ENCODE assay signal across 1 cellular context in the genomic region with DNA sequence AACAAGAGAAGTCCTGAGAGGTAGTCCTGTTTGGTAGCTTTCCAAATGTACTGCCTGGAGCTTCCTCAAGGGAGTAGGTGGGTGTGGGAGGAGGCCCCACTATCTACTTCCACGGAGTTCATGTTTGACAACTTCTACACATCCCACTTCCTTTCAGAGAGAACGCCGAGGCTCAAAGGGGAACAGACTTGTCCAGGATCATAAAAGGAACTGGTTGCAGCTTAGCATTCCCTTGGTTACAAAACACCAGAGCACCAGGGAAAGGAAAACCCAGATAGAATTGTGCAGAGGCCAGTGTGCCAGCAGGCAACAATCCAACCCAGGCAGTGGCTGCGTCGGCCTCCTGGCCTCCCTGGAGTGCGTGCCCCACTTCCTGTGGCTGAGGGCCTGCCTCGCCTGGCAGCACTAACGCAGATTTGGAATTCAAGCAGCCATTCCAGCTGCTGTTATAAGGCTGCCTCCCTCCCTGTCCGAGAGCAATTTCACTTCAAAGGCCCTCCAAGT.
A peak's percentile ranks its signal among the peaks of the same experiment; 100 is the strongest.
TF ChIP-seq lines count a peak whose summit lies in the region.

No MANE protein-coding gene starts in this region.

TF ChIP-seq in K562, 482 proteins besides CTCF, POLR2A, EP300 and RAD21 (continued from another document and continues in another):
- TF ChIP-seq, protein P1, sequence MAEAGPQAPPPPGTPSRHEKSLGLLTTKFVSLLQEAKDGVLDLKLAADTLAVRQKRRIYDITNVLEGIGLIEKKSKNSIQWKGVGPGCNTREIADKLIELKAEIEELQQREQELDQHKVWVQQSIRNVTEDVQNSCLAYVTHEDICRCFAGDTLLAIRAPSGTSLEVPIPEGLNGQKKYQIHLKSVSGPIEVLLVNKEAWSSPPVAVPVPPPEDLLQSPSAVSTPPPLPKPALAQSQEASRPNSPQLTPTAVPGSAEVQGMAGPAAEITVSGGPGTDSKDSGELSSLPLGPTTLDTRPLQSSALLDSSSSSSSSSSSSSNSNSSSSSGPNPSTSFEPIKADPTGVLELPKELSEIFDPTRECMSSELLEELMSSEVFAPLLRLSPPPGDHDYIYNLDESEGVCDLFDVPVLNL (CRISPR knock-in tag; IDR thresholded peaks at IDR 0.05; ENCODE audit: low read depth) = no peak
- TF ChIP-seq MEF2D (tag; conservative IDR thresholded peaks at IDR 0.05; ENCODE audit: low read depth) = no peak
- TF ChIP-seq SAFB2 (IDR thresholded peaks at IDR 0.05; ENCODE audit: borderline replicate concordance, low read depth, low read length, severe bottlenecking) = no peak
- TF ChIP-seq, protein P2, sequence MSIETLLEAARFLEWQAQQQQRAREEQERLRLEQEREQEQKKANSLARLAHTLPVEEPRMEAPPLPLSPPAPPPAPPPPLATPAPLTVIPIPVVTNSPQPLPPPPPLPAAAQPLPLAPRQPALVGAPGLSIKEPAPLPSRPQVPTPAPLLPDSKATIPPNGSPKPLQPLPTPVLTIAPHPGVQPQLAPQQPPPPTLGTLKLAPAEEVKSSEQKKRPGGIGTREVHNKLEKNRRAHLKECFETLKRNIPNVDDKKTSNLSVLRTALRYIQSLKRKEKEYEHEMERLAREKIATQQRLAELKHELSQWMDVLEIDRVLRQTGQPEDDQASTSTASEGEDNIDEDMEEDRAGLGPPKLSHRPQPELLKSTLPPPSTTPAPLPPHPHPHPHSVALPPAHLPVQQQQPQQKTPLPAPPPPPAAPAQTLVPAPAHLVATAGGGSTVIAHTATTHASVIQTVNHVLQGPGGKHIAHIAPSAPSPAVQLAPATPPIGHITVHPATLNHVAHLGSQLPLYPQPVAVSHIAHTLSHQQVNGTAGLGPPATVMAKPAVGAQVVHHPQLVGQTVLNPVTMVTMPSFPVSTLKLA (conservative IDR thresholded peaks at IDR 0.05) = no peak
- 0 out of 4 replicates have a peak, but pooled peaks of 1 of the 2 experiments have one; percentile 17 for TF ChIP-seq NRF1 (conservative IDR thresholded peaks at IDR 0.05 in 1 of 2, IDR thresholded peaks at IDR 0.05 in 1 of 2)
- TF ChIP-seq SREBF1 (IDR thresholded peaks at IDR 0.05; ENCODE audit: borderline replicate concordance, low read depth, low read length) = no peak
- TF ChIP-seq, protein P3, sequence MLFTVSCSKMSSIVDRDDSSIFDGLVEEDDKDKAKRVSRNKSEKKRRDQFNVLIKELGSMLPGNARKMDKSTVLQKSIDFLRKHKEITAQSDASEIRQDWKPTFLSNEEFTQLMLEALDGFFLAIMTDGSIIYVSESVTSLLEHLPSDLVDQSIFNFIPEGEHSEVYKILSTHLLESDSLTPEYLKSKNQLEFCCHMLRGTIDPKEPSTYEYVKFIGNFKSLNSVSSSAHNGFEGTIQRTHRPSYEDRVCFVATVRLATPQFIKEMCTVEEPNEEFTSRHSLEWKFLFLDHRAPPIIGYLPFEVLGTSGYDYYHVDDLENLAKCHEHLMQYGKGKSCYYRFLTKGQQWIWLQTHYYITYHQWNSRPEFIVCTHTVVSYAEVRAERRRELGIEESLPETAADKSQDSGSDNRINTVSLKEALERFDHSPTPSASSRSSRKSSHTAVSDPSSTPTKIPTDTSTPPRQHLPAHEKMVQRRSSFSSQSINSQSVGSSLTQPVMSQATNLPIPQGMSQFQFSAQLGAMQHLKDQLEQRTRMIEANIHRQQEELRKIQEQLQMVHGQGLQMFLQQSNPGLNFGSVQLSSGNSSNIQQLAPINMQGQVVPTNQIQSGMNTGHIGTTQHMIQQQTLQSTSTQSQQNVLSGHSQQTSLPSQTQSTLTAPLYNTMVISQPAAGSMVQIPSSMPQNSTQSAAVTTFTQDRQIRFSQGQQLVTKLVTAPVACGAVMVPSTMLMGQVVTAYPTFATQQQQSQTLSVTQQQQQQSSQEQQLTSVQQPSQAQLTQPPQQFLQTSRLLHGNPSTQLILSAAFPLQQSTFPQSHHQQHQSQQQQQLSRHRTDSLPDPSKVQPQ (CRISPR knock-in tag; IDR thresholded peaks at IDR 0.05; ENCODE audit: borderline replicate concordance) = no peak
- TF ChIP-seq CREB5 (CRISPR knock-in tag; IDR thresholded peaks at IDR 0.05) = no peak
- no peak for TF ChIP-seq ZKSCAN8 (CRISPR knock-in tag; IDR thresholded peaks at IDR 0.05)
- no peak for TF ChIP-seq ZNF639 (CRISPR knock-in tag; conservative IDR thresholded peaks at IDR 0.05 in 1 of 2, IDR thresholded peaks at IDR 0.05 in 1 of 2)
- TF ChIP-seq PCBP1 (IDR thresholded peaks at IDR 0.05; ENCODE audit: low read depth, low read length, poor library complexity, severe bottlenecking) = no peak
- no peak for TF ChIP-seq ZC3H11A (IDR thresholded peaks at IDR 0.05; ENCODE audit: low read depth, low read length)
- no peak for TF ChIP-seq POLR3G (IDR thresholded peaks at IDR 0.05; ENCODE audit: extremely low read depth, insufficient read length, insufficient replicate concordance)
- TF ChIP-seq, protein P4, sequence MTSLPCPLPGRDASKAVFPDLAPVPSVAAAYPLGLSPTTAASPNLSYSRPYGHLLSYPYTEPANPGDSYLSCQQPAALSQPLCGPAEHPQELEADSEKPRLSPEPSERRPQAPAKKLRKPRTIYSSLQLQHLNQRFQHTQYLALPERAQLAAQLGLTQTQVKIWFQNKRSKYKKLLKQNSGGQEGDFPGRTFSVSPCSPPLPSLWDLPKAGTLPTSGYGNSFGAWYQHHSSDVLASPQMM (CRISPR knock-in tag; IDR thresholded peaks at IDR 0.05) = no peak
- no peak for TF ChIP-seq ZNF766 (CRISPR knock-in tag; conservative IDR thresholded peaks at IDR 0.05)
- no peak for TF ChIP-seq NR2C1 (IDR thresholded peaks at IDR 0.05)
- no peak for TF ChIP-seq NR2C1 (tag; IDR thresholded peaks at IDR 0.05)
- TF ChIP-seq KLF10 (CRISPR knock-in tag; IDR thresholded peaks at IDR 0.05) = no peak
- TF ChIP-seq, protein P5, sequence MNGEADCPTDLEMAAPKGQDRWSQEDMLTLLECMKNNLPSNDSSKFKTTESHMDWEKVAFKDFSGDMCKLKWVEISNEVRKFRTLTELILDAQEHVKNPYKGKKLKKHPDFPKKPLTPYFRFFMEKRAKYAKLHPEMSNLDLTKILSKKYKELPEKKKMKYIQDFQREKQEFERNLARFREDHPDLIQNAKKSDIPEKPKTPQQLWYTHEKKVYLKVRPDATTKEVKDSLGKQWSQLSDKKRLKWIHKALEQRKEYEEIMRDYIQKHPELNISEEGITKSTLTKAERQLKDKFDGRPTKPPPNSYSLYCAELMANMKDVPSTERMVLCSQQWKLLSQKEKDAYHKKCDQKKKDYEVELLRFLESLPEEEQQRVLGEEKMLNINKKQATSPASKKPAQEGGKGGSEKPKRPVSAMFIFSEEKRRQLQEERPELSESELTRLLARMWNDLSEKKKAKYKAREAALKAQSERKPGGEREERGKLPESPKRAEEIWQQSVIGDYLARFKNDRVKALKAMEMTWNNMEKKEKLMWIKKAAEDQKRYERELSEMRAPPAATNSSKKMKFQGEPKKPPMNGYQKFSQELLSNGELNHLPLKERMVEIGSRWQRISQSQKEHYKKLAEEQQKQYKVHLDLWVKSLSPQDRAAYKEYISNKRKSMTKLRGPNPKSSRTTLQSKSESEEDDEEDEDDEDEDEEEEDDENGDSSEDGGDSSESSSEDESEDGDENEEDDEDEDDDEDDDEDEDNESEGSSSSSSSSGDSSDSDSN (IDR thresholded peaks at IDR 0.05; ENCODE audit: borderline replicate concordance in 1 of 2, low read depth in 2 of 2, low read length in 2 of 2) = 0 out of 4 replicates have a peak, but pooled peaks of 1 of the 2 experiments have one; percentile 49
- TF ChIP-seq POLR2B (IDR thresholded peaks at IDR 0.05; ENCODE audit: low read depth, partially characterized antibody) = peak; percentile 5
- no peak for TF ChIP-seq FOXK2 (conservative IDR thresholded peaks at IDR 0.05 in 1 of 2, IDR thresholded peaks at IDR 0.05 in 1 of 2; ENCODE audit: low read depth in 2 of 2)
- 0 out of 4 replicates have a peak, but pooled peaks of 1 of the 2 experiments have one; percentile 24 for TF ChIP-seq MAZ (CRISPR knock-in tag; conservative IDR thresholded peaks at IDR 0.05 in 1 of 2, IDR thresholded peaks at IDR 0.05 in 1 of 2)
- TF ChIP-seq SIN3A (IDR thresholded peaks at IDR 0.05; ENCODE audit: borderline replicate concordance in 2 of 2, control insufficient read depth in 1 of 2, low read depth in 2 of 2, low read length in 2 of 2) = no peak
- TF ChIP-seq CBX5 (IDR thresholded peaks at IDR 0.05; ENCODE audit: borderline replicate concordance, low read depth) = no peak
- no peak for TF ChIP-seq NCOA2 (IDR thresholded peaks at IDR 0.05; ENCODE audit: partially characterized antibody in 2 of 2)
- TF ChIP-seq NUFIP1 (IDR thresholded peaks at IDR 0.05; ENCODE audit: partially characterized antibody) = no peak
- no peak for TF ChIP-seq FOXJ2 (tag; IDR thresholded peaks at IDR 0.05)
- no peak for TF ChIP-seq XRCC4 (IDR thresholded peaks at IDR 0.05; ENCODE audit: extremely low read depth, insufficient read depth, insufficient read length)
- TF ChIP-seq, protein P6, sequence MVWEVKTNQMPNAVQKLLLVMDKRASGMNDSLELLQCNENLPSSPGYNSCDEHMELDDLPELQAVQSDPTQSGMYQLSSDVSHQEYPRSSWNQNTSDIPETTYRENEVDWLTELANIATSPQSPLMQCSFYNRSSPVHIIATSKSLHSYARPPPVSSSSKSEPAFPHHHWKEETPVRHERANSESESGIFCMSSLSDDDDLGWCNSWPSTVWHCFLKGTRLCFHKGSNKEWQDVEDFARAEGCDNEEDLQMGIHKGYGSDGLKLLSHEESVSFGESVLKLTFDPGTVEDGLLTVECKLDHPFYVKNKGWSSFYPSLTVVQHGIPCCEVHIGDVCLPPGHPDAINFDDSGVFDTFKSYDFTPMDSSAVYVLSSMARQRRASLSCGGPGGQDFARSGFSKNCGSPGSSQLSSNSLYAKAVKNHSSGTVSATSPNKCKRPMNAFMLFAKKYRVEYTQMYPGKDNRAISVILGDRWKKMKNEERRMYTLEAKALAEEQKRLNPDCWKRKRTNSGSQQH (CRISPR knock-in tag; IDR thresholded peaks at IDR 0.05) = no peak
- TF ChIP-seq JUNB (CRISPR knock-in tag; conservative IDR thresholded peaks at IDR 0.05) = no peak
- TF ChIP-seq, protein P7, sequence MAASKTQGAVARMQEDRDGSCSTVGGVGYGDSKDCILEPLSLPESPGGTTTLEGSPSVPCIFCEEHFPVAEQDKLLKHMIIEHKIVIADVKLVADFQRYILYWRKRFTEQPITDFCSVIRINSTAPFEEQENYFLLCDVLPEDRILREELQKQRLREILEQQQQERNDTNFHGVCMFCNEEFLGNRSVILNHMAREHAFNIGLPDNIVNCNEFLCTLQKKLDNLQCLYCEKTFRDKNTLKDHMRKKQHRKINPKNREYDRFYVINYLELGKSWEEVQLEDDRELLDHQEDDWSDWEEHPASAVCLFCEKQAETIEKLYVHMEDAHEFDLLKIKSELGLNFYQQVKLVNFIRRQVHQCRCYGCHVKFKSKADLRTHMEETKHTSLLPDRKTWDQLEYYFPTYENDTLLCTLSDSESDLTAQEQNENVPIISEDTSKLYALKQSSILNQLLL (CRISPR knock-in tag; IDR thresholded peaks at IDR 0.05; ENCODE audit: borderline replicate concordance) = no peak
- TF ChIP-seq ZNF239 (CRISPR knock-in tag; IDR thresholded peaks at IDR 0.05) = no peak
- TF ChIP-seq, protein P8, sequence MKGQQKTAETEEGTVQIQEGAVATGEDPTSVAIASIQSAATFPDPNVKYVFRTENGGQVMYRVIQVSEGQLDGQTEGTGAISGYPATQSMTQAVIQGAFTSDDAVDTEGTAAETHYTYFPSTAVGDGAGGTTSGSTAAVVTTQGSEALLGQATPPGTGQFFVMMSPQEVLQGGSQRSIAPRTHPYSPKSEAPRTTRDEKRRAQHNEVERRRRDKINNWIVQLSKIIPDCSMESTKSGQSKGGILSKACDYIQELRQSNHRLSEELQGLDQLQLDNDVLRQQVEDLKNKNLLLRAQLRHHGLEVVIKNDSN (CRISPR knock-in tag; IDR thresholded peaks at IDR 0.05) = no peak
- peak; percentile 85 for TF ChIP-seq EGR1 (conservative IDR thresholded peaks at IDR 0.05)
- no peak for TF ChIP-seq SMARCC2 (IDR thresholded peaks at IDR 0.05; ENCODE audit: low read depth)
- TF ChIP-seq ZNF174 (CRISPR knock-in tag; IDR thresholded peaks at IDR 0.05) = no peak
- TF ChIP-seq MYNN (IDR thresholded peaks at IDR 0.05) = no peak
- no peak for TF ChIP-seq MYNN (CRISPR knock-in tag; IDR thresholded peaks at IDR 0.05)
- TF ChIP-seq NCOR1 (IDR thresholded peaks at IDR 0.05) = no peak
- TF ChIP-seq ATF3 (IDR thresholded peaks at IDR 0.05) = no peak
- TF ChIP-seq ATF3 (CRISPR knock-in tag; conservative IDR thresholded peaks at IDR 0.05) = no peak
- no peak for TF ChIP-seq RFX1 (IDR thresholded peaks at IDR 0.05)
- 0 out of 2 replicates have a peak, but pooled peaks have one; percentile 44 for TF ChIP-seq LCOR (CRISPR knock-in tag; IDR thresholded peaks at IDR 0.05)
- TF ChIP-seq GTF2E2 (tag; IDR thresholded peaks at IDR 0.05) = no peak
- TF ChIP-seq ZNF707 (CRISPR knock-in tag; conservative IDR thresholded peaks at IDR 0.05) = no peak
- TF ChIP-seq FIP1L1 (IDR thresholded peaks at IDR 0.05; ENCODE audit: low read depth, low read length, poor library complexity, severe bottlenecking) = no peak
- no peak for TF ChIP-seq SP1 (CRISPR knock-in tag; IDR thresholded peaks at IDR 0.05)
- TF ChIP-seq ZBTB8A (IDR thresholded peaks at IDR 0.05; ENCODE audit: partially characterized antibody) = no peak
- TF ChIP-seq RB1 (IDR thresholded peaks at IDR 0.05; ENCODE audit: low read depth) = no peak
- no peak for TF ChIP-seq FOXM1 (IDR thresholded peaks at IDR 0.05; ENCODE audit: low read depth)
- no peak for TF ChIP-seq FOXM1 (CRISPR knock-in tag; IDR thresholded peaks at IDR 0.05; ENCODE audit: low read depth)
- TF ChIP-seq DIDO1 (tag; IDR thresholded peaks at IDR 0.05; ENCODE audit: low read depth) = no peak
- no peak for TF ChIP-seq MIER1 (IDR thresholded peaks at IDR 0.05; ENCODE audit: low read depth)
